In genomic region chr10:133442967-133443924, GRCh38 we compare ENCODE assay signal across 1 cellular context.
TF ChIP-seq lines count a peak whose summit lies in the region.

No MANE protein-coding gene starts in this region.

TF ChIP-seq in H1, 55 proteins besides CTCF, POLR2A, EP300 and RAD21:
- TF ChIP-seq CEBPB (IDR thresholded peaks at IDR 0.05; ENCODE audit: low read depth, low read length) (no peak), CTBP2 (IDR thresholded peaks at IDR 0.05; ENCODE audit: borderline replicate concordance, insufficient read depth, insufficient read length, low read length) (no peak), RFX5 (IDR thresholded peaks at IDR 0.05; ENCODE audit: borderline replicate concordance, low read depth, low read length) (no peak), JUND (IDR thresholded peaks at IDR 0.05; ENCODE audit: low read length) (no peak), BACH1 (IDR thresholded peaks at IDR 0.05; ENCODE audit: low read length) (no peak), ASH2L (IDR thresholded peaks at IDR 0.05; ENCODE audit: low read length) (no peak)
